ENCODE assay signal across 9 cellular contexts in genomic region chr9:14768561-14769234, GRCh38. TPM values are rescaled to one million over a fixed set of nuclear protein-coding genes. Genes with fewer than 3 reads are reported as not detected.
A peak's percentile ranks its signal among the peaks of the same experiment; 100 is the strongest.
DNase-seq lines count a peak whose midpoint lies in the region; ATAC-seq and TF ChIP-seq lines count a peak whose summit lies in the region.
"Had no signal": no experiment of that assay in that cellular context is flagged by ENCODE, and none has a peak within 500 bp of the region (broad histone marks: within the 10 kb centered on the region; RNA-seq: fewer than 3 reads in every experiment).

No MANE protein-coding gene starts in this region.

- CTCF ChIA-PET in GM10248 (lab: Yijun Ruan, JAX), result interaction anchor here (0.7 to 4.2 kb wide), 45 partner anchors 8 to 1341 kb away, joined by 3 to 65 read pairs (median 5); partner anchors contain the start of genes CER1 and ZDHHC21

- no peaks in the 10 kb centered on the region for H3K79me2 ChIP-seq in ACC112 (ENCODE audit: control insufficient read depth, insufficient read depth, low read length, unreplicated experiment)

- POLR2A ChIA-PET in GM10248 (lab: Yijun Ruan, JAX), result no interaction called here

- peaks cover 33% of the 10 kb centered on the region for H3K27me3 ChIP-seq in ACC112 (ENCODE audit: insufficient read depth, low read length)

- no peaks in the 10 kb centered on the region for H3K4me1 ChIP-seq in ACC112 (ENCODE audit: control insufficient read depth, insufficient read depth, low read length, unreplicated experiment)

- H3K27ac Mint-ChIP-seq in progenitor cell of endocrine pancreas, result no peak overlapping the region
- no peak overlapping the region for H3K27ac Mint-ChIP-seq in stimulated activated naive B cell treated with anti-CD40 and anti-IgM and Interleukin-4, amounts not matched to agents 10 μg/mL and 1 μg/mL and 100 μg/mL, for 72 hours

- no peaks in the 10 kb centered on the region for H3K9me3 Mint-ChIP-seq in progenitor cell of endocrine pancreas (ENCODE audit: low read depth)
- H3K9me3 Mint-ChIP-seq in stimulated activated naive B cell treated with anti-CD40 and anti-IgM and Interleukin-4, amounts not matched to agents 10 μg/mL and 1 μg/mL and 100 μg/mL, for 72 hours, result peaks cover 0 to 3% of the 10 kb centered on the region in 2 donors
- H3K9me3 Mint-ChIP-seq: central memory CD8-positive, alpha-beta T cell had no signal

- H3K4me3 ChIP-seq in ACC112 (ENCODE audit: low read depth, low read length) (peak overlapping the region; percentile 49), NB4 (ENCODE audit: low read depth, low read length) (no peak overlapping the region)

- H3K36me3 ChIP-seq in ACC112 (ENCODE audit: insufficient read depth, low read length), result no peaks in the 10 kb centered on the region

- peak; percentile 57 for TF ChIP-seq CTCF in GM10248 (IDR thresholded peaks at IDR 0.05; ENCODE audit: control extremely low read depth, extremely low read depth, low read depth, missing control alignments)
- TF ChIP-seq CTCF in NB4 (IDR thresholded peaks at IDR 0.05; ENCODE audit: low read depth, low read length), result peak; percentile 82
- peak; percentile 81 for TF ChIP-seq CTCF in progenitor cell of endocrine pancreas (IDR thresholded peaks at IDR 0.05; ENCODE audit: unreplicated experiment)

- H3K27me3 Mint-ChIP-seq in progenitor cell of endocrine pancreas, result no peaks in the 10 kb centered on the region
- H3K27me3 Mint-ChIP-seq in stimulated activated naive B cell treated with anti-CD40 and anti-IgM and Interleukin-4, amounts not matched to agents 10 μg/mL and 1 μg/mL and 100 μg/mL, for 72 hours, result peaks cover 11% of the 10 kb centered on the region in 2 donors

- H2AFZ ChIP-seq in ACC112 (ENCODE audit: low read length, unreplicated experiment), result peak overlapping the region; percentile 96

- DNase-seq in GM10248 (ENCODE audit: extremely low spot score) (peak; percentile 21), NB4 (ENCODE audit: low read depth) (peak; percentile 61), T1000 (lab: John Stamatoyannopoulos, UW) (peak; percentile 3), foreskin melanocyte (peak; percentile 24), progenitor cell of endocrine pancreas (ENCODE audit: low spot score, unreplicated experiment) (peak; percentile 10)
- DNase-seq in stimulated activated naive B cell treated with anti-CD40 and anti-IgM and Interleukin-4, amounts not matched to agents 10 μg/mL and 1 μg/mL and 100 μg/mL, for 72 hours, result no peak

- H3K27ac ChIP-seq in ACC112 (ENCODE audit: low read depth, low read length), result no peak overlapping the region

- no peak for TF ChIP-seq POLR2A in NB4 (IDR thresholded peaks at IDR 0.05; ENCODE audit: extremely low read depth, insufficient read length)

- no peaks in the 10 kb centered on the region for H3K36me3 Mint-ChIP-seq in progenitor cell of endocrine pancreas (ENCODE audit: insufficient read depth)
- no peaks in the 10 kb centered on the region for H3K36me3 Mint-ChIP-seq in stimulated activated naive B cell treated with anti-CD40 and anti-IgM and Interleukin-4, amounts not matched to agents 10 μg/mL and 1 μg/mL and 100 μg/mL, for 72 hours

- peaks cover 4% of the 10 kb centered on the region for H3K4me1 Mint-ChIP-seq in progenitor cell of endocrine pancreas (ENCODE audit: low read depth)
- peaks cover 0 to 6% of the 10 kb centered on the region in 2 donors for H3K4me1 Mint-ChIP-seq in stimulated activated naive B cell treated with anti-CD40 and anti-IgM and Interleukin-4, amounts not matched to agents 10 μg/mL and 1 μg/mL and 100 μg/mL, for 72 hours
- H3K4me1 Mint-ChIP-seq: central memory CD8-positive, alpha-beta T cell had no signal

- no peak overlapping the region for H3K4me3 Mint-ChIP-seq in progenitor cell of endocrine pancreas (ENCODE audit: low read depth)
- H3K4me3 Mint-ChIP-seq in stimulated activated naive B cell treated with anti-CD40 and anti-IgM and Interleukin-4, amounts not matched to agents 10 μg/mL and 1 μg/mL and 100 μg/mL, for 72 hours, result no peak overlapping the region
- H3K4me3 Mint-ChIP-seq: central memory CD8-positive, alpha-beta T cell had no signal

- no peak for ATAC-seq in stimulated activated naive B cell treated with anti-CD40 and anti-IgM and Interleukin-4, amounts not matched to agents 10 μg/mL and 1 μg/mL and 100 μg/mL, for 72 hours (replicated peaks)
- ATAC-seq in GM18520 (IDR thresholded peaks at IDR 0.05; ENCODE audit: unreplicated experiment), result no peak

RNA-seq across cellular contexts. Expression of gene CER1, which starts 46.2 kb away (rescaled TPM):
- 0.73 TPM in 1 of 2 replicates, not detected in the other for total RNA-seq in progenitor cell of endocrine pancreas
